Comparison of ENCODE assay signal across 15 cellular contexts in genomic region chr5:1280177-1281037, GRCh38. TPM values are rescaled to one million over a fixed set of nuclear protein-coding genes. Genes with fewer than 3 reads are reported as not detected.
"Had no signal": no experiment of that assay in that cellular context is flagged by ENCODE, and none has a peak within 500 bp of the region (broad histone marks: within the 10 kb centered on the region; RNA-seq: fewer than 3 reads in every experiment).

No MANE protein-coding gene starts in this region.

- DNase-seq: activated CD8-positive, alpha-beta T cell treated with anti-CD3 and anti-CD28 coated beads for 36 hours; activated naive CD4-positive, alpha-beta T cell; activated T-cell treated with anti-CD3 and anti-CD28 coated beads, Interleukin-2, amount 50 U/mL, for 72 hours; esophagus squamous epithelium; foreskin fibroblast; stimulated activated CD4-positive, alpha-beta T cell treated with anti-CD3 and anti-CD28 coated beads, Interleukin-2, amount 100 ng/mL, for 24 hours; stimulated activated naive CD4-positive, alpha-beta T cell; substantia nigra; T-helper 9 cell; transverse colon had no signal

- H3K27me3 ChIP-seq: ascending aorta, esophagus squamous epithelium, transverse colon had no signal

- H3K9me3 ChIP-seq: esophagus squamous epithelium, transverse colon had no signal

- H3K27me3 Mint-ChIP-seq: activated CD4-positive, alpha-beta T cell treated with anti-CD3 and anti-CD28 coated beads for 36 hours had no signal

- H3K27ac Mint-ChIP-seq: activated CD4-positive, alpha-beta T cell treated with anti-CD3 and anti-CD28 coated beads for 36 hours; activated CD8-positive, alpha-beta T cell treated with anti-CD3 and anti-CD28 coated beads for 36 hours; activated T-cell treated with anti-CD3 and anti-CD28 coated beads, Interleukin-2, amount 50 U/mL, for 72 hours had no signal

- H3K4me3 ChIP-seq: ascending aorta, esophagus squamous epithelium, transverse colon had no signal

- H3K4me1 ChIP-seq: ascending aorta, transverse colon had no signal

- FAIRE-seq: bronchial epithelial cell, colon had no signal

- H3K27ac ChIP-seq: ascending aorta, esophagus squamous epithelium, transverse colon had no signal

- H3K36me3 ChIP-seq: ascending aorta, esophagus squamous epithelium, transverse colon had no signal

- H3K4me3 Mint-ChIP-seq: activated CD4-positive, alpha-beta T cell treated with anti-CD3 and anti-CD28 coated beads for 36 hours; activated CD8-positive, alpha-beta T cell treated with anti-CD3 and anti-CD28 coated beads for 36 hours; activated T-cell treated with anti-CD3 and anti-CD28 coated beads, Interleukin-2, amount 50 U/mL, for 72 hours had no signal

- ATAC-seq: activated CD4-positive, alpha-beta T cell treated with anti-CD3 and anti-CD28 coated beads for 36 hours; activated CD8-positive, alpha-beta T cell treated with anti-CD3 and anti-CD28 coated beads for 36 hours; activated T-cell treated with anti-CD3 and anti-CD28 coated beads, Interleukin-2, amount 50 U/mL, for 72 hours; left lobe of liver had no signal

- H3K4me1 Mint-ChIP-seq: activated CD4-positive, alpha-beta T cell treated with anti-CD3 and anti-CD28 coated beads for 36 hours had no signal

- H3K9me3 Mint-ChIP-seq: activated CD8-positive, alpha-beta T cell treated with anti-CD3 and anti-CD28 coated beads for 36 hours; activated T-cell treated with anti-CD3 and anti-CD28 coated beads, Interleukin-2, amount 50 U/mL, for 72 hours had no signal

RNA-seq across cellular contexts. Expression of gene TERT, which starts 14.5 kb away (rescaled TPM):
- total RNA-seq: ascending aorta, bronchial epithelial cell, transverse colon had no signal

RNA-seq across cellular contexts. Expression of gene SLC6A18, which starts 55.2 kb away (rescaled TPM):
- total RNA-seq: activated CD4-positive, alpha-beta T cell treated with anti-CD3 and anti-CD28 coated beads for 36 hours; activated CD8-positive, alpha-beta T cell treated with anti-CD3 and anti-CD28 coated beads for 36 hours; activated T-cell treated with anti-CD3 and anti-CD28 coated beads, Interleukin-2, amount 50 U/mL, for 72 hours; ascending aorta; bronchial epithelial cell; esophagus squamous epithelium; left lobe of liver; transverse colon had no signal
